8 cellular contexts compared by ENCODE assay signal in the genomic region with DNA sequence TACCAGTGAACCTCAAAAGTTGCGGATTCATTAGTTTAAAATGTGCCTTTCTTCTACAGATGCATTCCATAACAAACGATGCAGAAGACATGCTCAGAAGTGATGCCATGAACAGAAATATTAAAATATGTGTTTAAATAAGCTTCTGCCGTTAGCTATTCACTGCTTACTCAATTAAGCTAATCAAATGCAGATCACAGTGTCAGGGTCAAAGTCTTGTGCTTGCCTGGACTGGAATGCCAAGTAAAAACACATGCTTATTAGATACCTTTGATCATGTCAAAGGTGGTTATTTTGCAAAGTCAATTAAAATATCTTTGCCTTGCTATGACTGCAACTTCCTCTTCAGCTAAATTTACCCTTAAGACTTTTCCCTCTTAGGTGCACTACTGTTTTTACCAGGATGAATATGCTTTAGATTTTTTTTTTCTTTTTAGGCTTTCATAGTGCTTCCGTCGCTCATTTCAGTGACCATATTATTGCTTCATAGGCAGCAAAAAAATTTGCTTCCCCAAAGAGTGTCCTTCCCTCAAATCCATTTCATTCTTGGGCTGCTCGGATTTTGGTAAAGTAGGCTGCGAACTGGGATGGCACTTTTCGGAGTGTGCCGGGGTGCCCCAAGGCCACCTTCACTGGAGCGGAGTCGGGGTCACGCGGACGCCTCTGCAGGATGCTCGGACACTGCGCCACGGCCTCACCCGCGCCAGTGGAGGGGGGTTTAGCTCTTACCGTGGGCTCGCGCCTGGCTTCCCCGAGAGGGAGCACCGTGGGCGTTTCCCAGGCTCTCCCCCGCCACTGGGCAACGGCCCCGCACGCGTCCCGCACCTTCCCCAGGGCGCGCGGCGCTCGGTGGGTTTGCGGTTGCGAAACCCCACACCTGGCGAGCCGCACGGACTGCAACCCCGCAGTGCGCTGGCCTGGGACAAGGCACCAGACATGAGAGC. TPM values are rescaled to one million over a fixed set of nuclear protein-coding genes. Genes with fewer than 3 reads are reported as not detected.
DNase-seq lines count a peak whose midpoint lies in the region; ATAC-seq and TF ChIP-seq lines count a peak whose summit lies in the region.

No MANE protein-coding gene starts in this region.

- H3K9ac ChIP-seq in BLaER1 = peak overlapping the region; percentile 74

- DNase-seq in NCI-H526 (lab: John Stamatoyannopoulos, UW) = peak; percentile 25 to 51
- no peak for DNase-seq in kidney epithelial cell (ENCODE audit: low read depth)
- no peak for DNase-seq in stimulated activated effector memory CD8-positive, alpha-beta T cell treated with anti-CD3 and anti-CD28 coated beads, Interleukin-12 subunit alpha, Interleukin-12 subunit beta, amount 100 ng/mL, for 72 hours (ENCODE audit: low spot score in 2 of 2)
- DNase-seq in mucosa of gallbladder (ENCODE audit: low spot score) = no peak
- no peak for DNase-seq in NCI-H748 (lab: John Stamatoyannopoulos, UW; ENCODE audit: unreplicated experiment)

- peak overlapping the region; percentile 62 for H3K27ac ChIP-seq in BLaER1

- H4K20me1 ChIP-seq in BLaER1 = peaks cover 11% of the 10 kb centered on the region

- peaks cover 29% of the 10 kb centered on the region for H3K4me1 ChIP-seq in BLaER1

- no peaks in the 10 kb centered on the region for H3K9me3 ChIP-seq in BLaER1

- no peaks in the 10 kb centered on the region for H3K36me3 Mint-ChIP-seq in brain
- no peaks in the 10 kb centered on the region for H3K36me3 Mint-ChIP-seq in stimulated activated effector memory CD8-positive, alpha-beta T cell treated with anti-CD3 and anti-CD28 coated beads, Interleukin-12 subunit alpha, Interleukin-12 subunit beta, amount 100 ng/mL, for 72 hours

- H3K4me2 ChIP-seq in BLaER1 = peak overlapping the region; percentile 80

- peak; percentile 33 for ATAC-seq in GM21447 (IDR thresholded peaks at IDR 0.05; ENCODE audit: unreplicated experiment)
- ATAC-seq in stimulated activated effector memory CD8-positive, alpha-beta T cell treated with anti-CD3 and anti-CD28 coated beads, Interleukin-12 subunit alpha, Interleukin-12 subunit beta, amount 100 ng/mL, for 72 hours = peak; percentile 42

- no peaks in the 10 kb centered on the region for H3K9me3 Mint-ChIP-seq in brain
- no peaks in the 10 kb centered on the region for H3K9me3 Mint-ChIP-seq in stimulated activated effector memory CD8-positive, alpha-beta T cell treated with anti-CD3 and anti-CD28 coated beads, Interleukin-12 subunit alpha, Interleukin-12 subunit beta, amount 100 ng/mL, for 72 hours

- H3K4me1 Mint-ChIP-seq in brain = peaks cover 55% of the 10 kb centered on the region
- H3K4me1 Mint-ChIP-seq in stimulated activated effector memory CD8-positive, alpha-beta T cell treated with anti-CD3 and anti-CD28 coated beads, Interleukin-12 subunit alpha, Interleukin-12 subunit beta, amount 100 ng/mL, for 72 hours = peaks cover 17% of the 10 kb centered on the region

- H3K36me3 ChIP-seq in BLaER1 (no peaks in the 10 kb centered on the region), kidney epithelial cell (ENCODE audit: control insufficient read depth, insufficient read depth, low read length) (no peaks in the 10 kb centered on the region)

- H3K4me3 Mint-ChIP-seq in brain = peak overlapping the region; percentile 81 to 89 (median 87)
- H3K4me3 Mint-ChIP-seq in stimulated activated effector memory CD8-positive, alpha-beta T cell treated with anti-CD3 and anti-CD28 coated beads, Interleukin-12 subunit alpha, Interleukin-12 subunit beta, amount 100 ng/mL, for 72 hours = peak overlapping the region; percentile 77

- peaks cover 14% of the 10 kb centered on the region for H3K27me3 Mint-ChIP-seq in brain

- TF ChIP-seq CTCF in brain (conservative IDR thresholded peaks at IDR 0.05) = no peak
- no peak for TF ChIP-seq CTCF in kidney epithelial cell (IDR thresholded peaks at IDR 0.05; ENCODE audit: insufficient read depth, low read length, poor library complexity, severe bottlenecking)

- peak overlapping the region; percentile 76 for H3K4me3 ChIP-seq in BLaER1
- H3K4me3 ChIP-seq in kidney epithelial cell (ENCODE audit: low read depth, low read length) = peak overlapping the region; percentile 87

- H3K27ac Mint-ChIP-seq in brain = peak overlapping the region in 4 of 5 experiments; percentile 21 to 74 (median 54)
- peak overlapping the region; percentile 45 for H3K27ac Mint-ChIP-seq in stimulated activated effector memory CD8-positive, alpha-beta T cell treated with anti-CD3 and anti-CD28 coated beads, Interleukin-12 subunit alpha, Interleukin-12 subunit beta, amount 100 ng/mL, for 72 hours

- H3K27me3 ChIP-seq in BLaER1 (peaks cover 29% of the 10 kb centered on the region), kidney epithelial cell (ENCODE audit: control insufficient read depth, insufficient read depth, low read length) (no peaks in the 10 kb centered on the region)

RNA-seq across cellular contexts. Expression of a gene that starts 0.7 kb away (rescaled TPM):
- 13.7 TPM for polyA plus RNA-seq in brain (ENCODE audit: insufficient read depth, low read depth, low replicate concordance)
- total RNA-seq in kidney epithelial cell (17.3 and 22.4 TPM in 2 replicates), mucosa of gallbladder (37.3 TPM)

RNA-seq across cellular contexts. Expression of a gene that starts 19.0 kb away (rescaled TPM):
- 14.4 TPM for polyA plus RNA-seq in brain (ENCODE audit: insufficient read depth, low read depth, low replicate concordance)
- total RNA-seq in kidney epithelial cell (60.1 and 66.8 TPM in 2 replicates), mucosa of gallbladder (48.5 TPM)

Comparison
In these comparisons a context has a peak if more than half of its experiments do, and no peak if none do; other contexts are left out.
1. DNase-seq: peak in NCI-H526 (2 of 2); none in kidney epithelial cell (single experiment), stimulated activated effector memory CD8-positive, alpha-beta T cell treated with anti-CD3 and anti-CD28 coated beads, Interleukin-12 subunit alpha, Interleukin-12 subunit beta, amount 100 ng/mL, for 72 hours (0 of 2), mucosa of gallbladder (single experiment) and NCI-H748 (single experiment).